Comparison of ENCODE assay signal across 8 cellular contexts in genomic region chr4:139656614-139657486, GRCh38. TPM values are rescaled to one million over a fixed set of nuclear protein-coding genes. Genes with fewer than 3 reads are reported as not detected.
DNase-seq lines count a peak whose midpoint lies in the region; ATAC-seq and TF ChIP-seq lines count a peak whose summit lies in the region.

No MANE protein-coding gene starts in this region.

- DNase-seq in NCI-H2227 (lab: John Stamatoyannopoulos, UW; ENCODE audit: unreplicated experiment): peak; percentile 74
- DNase-seq in WTC11 (ENCODE audit: low spot score): peak; percentile 57
- peak in 5 of 10 donors; percentile 51 to 66 (median 62) for DNase-seq in dorsolateral prefrontal cortex
- peak; percentile 61 for DNase-seq in lower lobe of right lung
- DNase-seq in stomach: peak; percentile 64

- no peaks in the 10 kb centered on the region for H3K36me3 Mint-ChIP-seq in WTC11

- H3K27ac ChIP-seq in BLaER1 treated with 17β-estradiol and CSF1 and Interleukin-3, amounts not matched to agents 10 nM and 100 nM: peak overlapping the region in 3 of 11 experiments; percentile 48 to 61 (median 54); a peak in 3 of 22 replicates
- peak overlapping the region in 3 of 59 donors; percentile 15 to 70 (median 21) for H3K27ac ChIP-seq in dorsolateral prefrontal cortex
- H3K27ac ChIP-seq in lower lobe of right lung: no peak overlapping the region
- H3K27ac ChIP-seq in stomach: peak overlapping the region in 2 of 5 donors; percentile 19 to 79

- peak; percentile 59 for TF ChIP-seq CTCF in WTC11 (IDR thresholded peaks at IDR 0.05)
- peak; percentile 52 to 84 (median 74) for TF ChIP-seq CTCF in dorsolateral prefrontal cortex (IDR thresholded peaks at IDR 0.05 in 54 of 56, conservative IDR thresholded peaks at IDR 0.05 in 2 of 56; ENCODE audit: low read depth in 1 of 56, partially characterized antibody in 56 of 56)
- peak; percentile 75 for TF ChIP-seq CTCF in lower lobe of right lung (IDR thresholded peaks at IDR 0.05)
- TF ChIP-seq CTCF in stomach (IDR thresholded peaks at IDR 0.05): peak in 5 of 7 experiments; percentile 28 to 93 (median 68)

- peak overlapping the region; percentile 31 to 74 (median 54); a peak in 19 of 22 replicates for H3K4me2 ChIP-seq in BLaER1 treated with 17β-estradiol and CSF1 and Interleukin-3, amounts not matched to agents 10 nM and 100 nM

- ATAC-seq in GM19035 (IDR thresholded peaks at IDR 0.05; ENCODE audit: unreplicated experiment): peak; percentile 78
- peak; percentile 78 for ATAC-seq in HG03175 (IDR thresholded peaks at IDR 0.05; ENCODE audit: unreplicated experiment)
- ATAC-seq in WTC11: peak; percentile 88
- ATAC-seq in lower lobe of right lung: peak; percentile 82 to 87

- no peak for TF ChIP-seq POLR2A in stomach (IDR thresholded peaks at IDR 0.05)

- H3K4me1 Mint-ChIP-seq in WTC11: peaks cover 20% of the 10 kb centered on the region

- no peak for TF ChIP-seq EP300 in stomach (IDR thresholded peaks at IDR 0.05)

- POLR2A ChIA-PET in WTC11 (lab: Charles Lee): no interaction called here

- H3K27me3 ChIP-seq in BLaER1 treated with 17β-estradiol and CSF1 and Interleukin-3, amounts not matched to agents 10 nM and 100 nM: no peaks in the 10 kb centered on the region
- no peaks in the 10 kb centered on the region for H3K27me3 ChIP-seq in dorsolateral prefrontal cortex
- H3K27me3 ChIP-seq in lower lobe of right lung (ENCODE audit: low read depth): no peaks in the 10 kb centered on the region
- no peaks in the 10 kb centered on the region for H3K27me3 ChIP-seq in stomach

- intact Hi-C loops in dorsolateral prefrontal cortex (cut with DNase I): loop anchor here (5.0 to 10.0 kb wide), 6 partner anchors 162 to 678 kb away; partner anchors contain the start of gene MAML3 (in 1 of the 2)
- intact Hi-C loops in lower lobe of right lung (cut with DNase I): no loop called here
- intact Hi-C loops in stomach (cut with DNase I; ENCODE audit: low total_unique reads): no loop called here

- CTCF ChIA-PET in WTC11 (lab: Charles Lee): interaction anchor here (0.7 to 3.1 kb wide), 72 partner anchors 8 to 771 kb away, joined by 3 to 60 read pairs (median 5); partner anchors contain the start of genes CLGN, MGST2 and SETD7

- H3K36me3 ChIP-seq in BLaER1 treated with 17β-estradiol and CSF1 and Interleukin-3, amounts not matched to agents 10 nM and 100 nM: no peaks in the 10 kb centered on the region
- no peaks in the 10 kb centered on the region for H3K36me3 ChIP-seq in lower lobe of right lung
- H3K36me3 ChIP-seq in stomach: no peaks in the 10 kb centered on the region

- H3K4me1 ChIP-seq in BLaER1 treated with 17β-estradiol and CSF1 and Interleukin-3, amounts not matched to agents 10 nM and 100 nM: peaks cover 5 to 45% (median 27%) of the 10 kb centered on the region in 10 experiments; a peak in 18 of 20 replicates
- H3K4me1 ChIP-seq in lower lobe of right lung: peaks cover 16% of the 10 kb centered on the region
- peaks cover 11 to 30% (median 23%) of the 10 kb centered on the region in 4 donors for H3K4me1 ChIP-seq in stomach

- H3K9ac ChIP-seq in BLaER1 treated with 17β-estradiol and CSF1 and Interleukin-3, amounts not matched to agents 10 nM and 100 nM: peak overlapping the region in 1 of 11 experiments; percentile 20; a peak in 2 of 22 replicates

- WGBS in stomach, 5 donors: 21 to 31% (median 22%) methylated on average over 13 of the region's 13 CpGs

- H4K20me1 ChIP-seq in BLaER1 treated with 17β-estradiol and CSF1 and Interleukin-3, amounts not matched to agents 10 nM and 100 nM: no peaks in the 10 kb centered on the region

- peaks cover 7% of the 10 kb centered on the region for H3K27me3 Mint-ChIP-seq in WTC11 (ENCODE audit: low read depth)

- H3K4me3 Mint-ChIP-seq in WTC11: peak overlapping the region; percentile 43

- H3K9me3 ChIP-seq in BLaER1 treated with 17β-estradiol and CSF1 and Interleukin-3, amounts not matched to agents 10 nM and 100 nM (replicated peaks in 1 of 11): no peaks in the 10 kb centered on the region
- H3K9me3 ChIP-seq in lower lobe of right lung (no peaks in the 10 kb centered on the region), stomach (no peaks in the 10 kb centered on the region)

- H3K27ac Mint-ChIP-seq in WTC11: no peak overlapping the region

- H3K4me3 ChIP-seq in BLaER1 treated with 17β-estradiol and CSF1 and Interleukin-3, amounts not matched to agents 10 nM and 100 nM: 0 out of 20 replicates have a peak overlapping the region, but pooled peaks of 1 of the 10 experiments have one; percentile 9
- H3K4me3 ChIP-seq in dorsolateral prefrontal cortex (no peak overlapping the region), lower lobe of right lung (no peak overlapping the region), stomach (no peak overlapping the region)

- H3K9me3 Mint-ChIP-seq in WTC11: no peaks in the 10 kb centered on the region

TF ChIP-seq in WTC11, 78 proteins besides CTCF, POLR2A, EP300 and RAD21:
- TF ChIP-seq ZNF532 (CRISPR knock-in tag; IDR thresholded peaks at IDR 0.05; ENCODE audit: borderline replicate concordance) (no peak), TEAD1 (CRISPR knock-in tag; IDR thresholded peaks at IDR 0.05) (0 out of 2 replicates have a peak, but pooled peaks have one; percentile 19), GABPB1 (CRISPR knock-in tag; IDR thresholded peaks at IDR 0.05) (0 out of 2 replicates have a peak, but pooled peaks have one; percentile 18)

RNA-seq across cellular contexts. Expression of gene MGST2, which starts 8.8 kb away (rescaled TPM):
- total RNA-seq in WTC11 (2021) (13.6 to 14.9 TPM (median 14.8 TPM) in 3 replicates), dorsolateral prefrontal cortex (10 to 100 TPM; 10.6 to 42.8 (median 23.2) TPM), lower lobe of right lung (79.3 TPM), stomach (100 to 1,000 TPM in 1 of 5 donors, 10 to 100 TPM in 3, 1 to 10 TPM in 1; 7.6 to 153 (median 36.1) TPM)
- polyA plus RNA-seq in stomach: 100 to 1,000 TPM in 1 of 3 donors, 10 to 100 TPM in 2; 46.1 to 271 (median 48.4) TPM

Comparison
In these comparisons a context has a peak if more than half of its experiments do, and no peak if none do; other contexts are left out.
1. intact Hi-C loops: an anchor here in dorsolateral prefrontal cortex (5.0 to 10.0 kb wide); none called in lower lobe of right lung and stomach.